ENCODE assay signal across 22 cellular contexts in genomic region chr9:132408521-132408920, GRCh38. TPM values are rescaled to one million over a fixed set of nuclear protein-coding genes. Genes with fewer than 3 reads are reported as not detected.
"Had no signal": no experiment of that assay in that cellular context is flagged by ENCODE, and none has a peak within 500 bp of the region (broad histone marks: within the 10 kb centered on the region; RNA-seq: fewer than 3 reads in every experiment).

No MANE protein-coding gene starts in this region.

- DNase-seq: activated CD4-positive, alpha-beta T cell treated with anti-CD3 and anti-CD28 coated beads, Interleukin-2, amount 50 U/mL, for 1 hour; activated CD8-positive, alpha-beta memory T cell treated with anti-CD3 and anti-CD28 coated beads, Interleukin-2, amount 50 U/mL, for 4 hours; activated gamma-delta T cell; activated T-cell treated with anti-CD3 and anti-CD28 coated beads, Interleukin-2, amount 50 U/mL, for 4 hours; effector CD8-positive, alpha-beta T cell; esophagus squamous epithelium; hypothalamus; islet precursor cell; mammary epithelial cell; pancreas; sigmoid colon; stimulated activated CD4-positive, alpha-beta T cell treated with anti-CD3 and anti-CD28 coated beads, Interleukin-4, amount 100 ng/mL, for 24 hours; T-cell had no signal

- H3K36me3 Mint-ChIP-seq: activated naive CD8-positive, alpha-beta T cell had no signal

- H3K4me3 ChIP-seq: esophagus squamous epithelium, pancreas, sigmoid colon had no signal

- H3K9me3 Mint-ChIP-seq: activated T-cell treated with anti-CD3 and anti-CD28 coated beads, Interleukin-2, amount 50 U/mL, for 4 hours; dendritic cell treated with granulocyte-macrophage colony-stimulating factor and Interleukin-4, amounts not matched to agents 40 ng/mL and 50 ng/mL, for 4 days; stimulated activated memory B cell treated with anti-CD40 and anti-IgM and Interleukin-4, amounts not matched to agents 10 μg/mL and 1 μg/mL and 100 μg/mL, for 72 hours; T-cell had no signal

- H3K27ac Mint-ChIP-seq: activated naive CD8-positive, alpha-beta T cell; dendritic cell treated with granulocyte-macrophage colony-stimulating factor and Interleukin-4, amounts not matched to agents 40 ng/mL and 50 ng/mL, for 4 days; stimulated activated memory B cell treated with anti-CD40 and anti-IgM and Interleukin-4, amounts not matched to agents 10 μg/mL and 1 μg/mL and 100 μg/mL, for 72 hours had no signal

- H3K36me3 ChIP-seq: neutrophil, pancreas had no signal

- ATAC-seq: activated CD4-positive, CD25-positive, alpha-beta regulatory T cell treated with anti-CD3 and anti-CD28 coated beads, Interleukin-2, amount 50 U/mL, for 24 hours; activated T-cell treated with anti-CD3 and anti-CD28 coated beads, Interleukin-2, amount 50 U/mL, for 4 hours; pancreas; SK-N-SH treated with all-trans-retinoic acid at 6 μM for 48 hours; stimulated activated memory B cell treated with anti-CD40 and anti-IgM and Interleukin-4, amounts not matched to agents 10 μg/mL and 1 μg/mL and 100 μg/mL, for 72 hours; T-cell had no signal

- H3K9me3 ChIP-seq: esophagus squamous epithelium, neutrophil, pancreas, sigmoid colon had no signal

- H3K4me3 Mint-ChIP-seq: activated naive CD8-positive, alpha-beta T cell; activated T-cell treated with anti-CD3 and anti-CD28 coated beads, Interleukin-2, amount 50 U/mL, for 4 hours; dendritic cell treated with granulocyte-macrophage colony-stimulating factor and Interleukin-4, amounts not matched to agents 40 ng/mL and 50 ng/mL, for 4 days; stimulated activated memory B cell treated with anti-CD40 and anti-IgM and Interleukin-4, amounts not matched to agents 10 μg/mL and 1 μg/mL and 100 μg/mL, for 72 hours; T-cell had no signal

- H3K27ac ChIP-seq: esophagus squamous epithelium, neutrophil, pancreas, sigmoid colon had no signal

RNA-seq across cellular contexts. Expression of gene CFAP77, which starts 1.5 kb away (rescaled TPM):
- total RNA-seq: activated T-cell treated with anti-CD3 and anti-CD28 coated beads, Interleukin-2, amount 50 U/mL, for 4 hours; endothelial cell of umbilical vein; esophagus squamous epithelium; mammary epithelial cell; mononuclear cell; pancreas; sigmoid colon; T-cell; urinary bladder had no signal
- polyA plus RNA-seq: endothelial cell of umbilical vein, mammary epithelial cell, pancreas, sigmoid colon, urinary bladder had no signal
